In genomic region chr14:94046696-94047250, GRCh38 we compare ENCODE assay signal across 20 cellular contexts. TPM values are rescaled to one million over a fixed set of nuclear protein-coding genes. Genes with fewer than 3 reads are reported as not detected.
"Had no signal": no experiment of that assay in that cellular context is flagged by ENCODE, and none has a peak within 500 bp of the region (broad histone marks: within the 10 kb centered on the region; RNA-seq: fewer than 3 reads in every experiment).

No MANE protein-coding gene starts in this region.

- H3K4me1 ChIP-seq: uterus had no signal

- H3K27ac ChIP-seq: right lobe of liver, SK-N-MC, tibial artery, uterus had no signal

- H3K36me3 ChIP-seq: ovary, uterus had no signal

- H3K4me3 ChIP-seq: ovary, right lobe of liver, SK-N-MC, tibial artery, uterus had no signal

- ATAC-seq: activated CD4-positive, CD25-positive, alpha-beta regulatory T cell treated with anti-CD3 and anti-CD28 coated beads, Interleukin-2, amount 50 U/mL, for 24 hours; right lobe of liver; stimulated activated naive B cell treated with anti-CD40 and anti-IgM and Interleukin-4, amounts not matched to agents 10 μg/mL and 1 μg/mL and 100 μg/mL, for 72 hours had no signal

- H3K4me1 Mint-ChIP-seq: stimulated activated naive B cell treated with anti-CD40 and anti-IgM and Interleukin-4, amounts not matched to agents 10 μg/mL and 1 μg/mL and 100 μg/mL, for 72 hours had no signal

- H3K4me3 Mint-ChIP-seq: mesothelial cell of epicardium; stimulated activated naive B cell treated with anti-CD40 and anti-IgM and Interleukin-4, amounts not matched to agents 10 μg/mL and 1 μg/mL and 100 μg/mL, for 72 hours had no signal

- H3K27me3 ChIP-seq: ovary, right lobe of liver, tibial artery, uterus had no signal

- DNase-seq: activated CD4-positive, alpha-beta T cell treated with anti-CD3 and anti-CD28 coated beads, Interleukin-2, amount 50 U/mL, for 1 hour; activated naive CD4-positive, alpha-beta T cell treated with anti-CD3 and anti-CD28 coated beads, Interleukin-2, amount 50 U/mL, for 16 hours; amniotic stem cell; central memory CD4-positive, alpha-beta T cell; cortex of kidney; effector memory CD4-positive, alpha-beta T cell; foreskin melanocyte; kidney glomerular epithelial cell; stimulated activated CD4-positive, alpha-beta T cell treated with anti-CD3 and anti-CD28 coated beads, Interleukin-2, amount 100 ng/mL, for 24 hours; stimulated activated naive B cell treated with anti-CD40 and anti-IgM and Interleukin-4, amounts not matched to agents 10 μg/mL and 1 μg/mL and 100 μg/mL, for 72 hours; T-helper 9 cell had no signal

- H3K9me3 ChIP-seq: ovary, right lobe of liver, tibial artery, uterus had no signal

- H3K27ac Mint-ChIP-seq: mesothelial cell of epicardium had no signal

- H3K9me3 Mint-ChIP-seq: mesothelial cell of epicardium; stimulated activated naive B cell treated with anti-CD40 and anti-IgM and Interleukin-4, amounts not matched to agents 10 μg/mL and 1 μg/mL and 100 μg/mL, for 72 hours had no signal

- H3K27me3 Mint-ChIP-seq: stimulated activated naive B cell treated with anti-CD40 and anti-IgM and Interleukin-4, amounts not matched to agents 10 μg/mL and 1 μg/mL and 100 μg/mL, for 72 hours had no signal

RNA-seq across cellular contexts. Expression of gene CCDC197, which starts 49.7 kb away (rescaled TPM):
- total RNA-seq: lower leg skin, mesothelial cell of epicardium, ovary, pulmonary artery endothelial cell, right lobe of liver, uterus had no signal
- polyA plus RNA-seq: ovary had no signal
